Comparison of ENCODE assay signal across 10 cellular contexts in the genomic region with DNA sequence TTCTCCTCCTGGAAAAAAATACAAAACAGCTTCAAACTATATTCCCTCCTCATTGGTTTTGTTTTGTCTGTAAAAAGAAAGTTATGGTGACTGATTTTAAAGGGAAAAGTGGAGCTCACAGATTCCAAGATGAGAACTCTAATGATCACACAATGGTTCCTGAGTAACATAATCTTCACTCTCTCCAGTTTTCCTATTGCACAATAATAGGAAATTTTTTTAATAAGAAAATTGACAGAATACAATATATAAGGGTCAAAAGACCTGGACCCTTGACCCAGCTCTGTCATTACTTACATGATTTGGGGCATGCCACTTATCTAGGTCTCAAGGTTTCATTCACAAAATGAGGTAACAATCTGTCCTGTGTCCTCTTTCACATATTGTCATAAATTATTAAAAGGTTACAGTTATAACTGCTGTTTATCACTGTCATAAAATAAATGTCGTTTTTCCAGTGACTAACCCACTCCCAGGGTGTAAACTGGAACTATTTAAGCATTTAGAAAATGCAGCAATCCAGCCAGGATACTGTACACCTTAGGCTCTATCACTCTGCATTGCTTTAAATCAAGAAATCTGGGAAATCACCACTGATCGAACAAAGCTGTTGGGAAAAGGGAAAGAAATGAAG. TPM values are rescaled to one million over a fixed set of nuclear protein-coding genes. Genes with fewer than 3 reads are reported as not detected.
DNase-seq lines count a peak whose midpoint lies in the region; ATAC-seq lines count a peak whose summit lies in the region.
"Had no signal": no experiment of that assay in that cellular context is flagged by ENCODE, and none has a peak within 500 bp of the region (broad histone marks: within the 10 kb centered on the region; RNA-seq: fewer than 3 reads in every experiment).

No MANE protein-coding gene starts in this region.

- ATAC-seq in activated CD8-positive, alpha-beta memory T cell treated with anti-CD3 and anti-CD28 coated beads, Interleukin-2, amount 10 ng/mL, durations not matched to agents 7 days and 5 days = no peak
- no peak for ATAC-seq in T-helper 17 cell
- ATAC-seq in stimulated activated naive CD8-positive, alpha-beta T cell treated with anti-CD3 and anti-CD28 coated beads, Interleukin-15, amount 100 ng/mL, for 72 hours = no peak

- DNase-seq in activated CD8-positive, alpha-beta memory T cell treated with anti-CD3 and anti-CD28 coated beads, Interleukin-2, amount 10 ng/mL, durations not matched to agents 7 days and 5 days = no peak
- DNase-seq in activated CD8-positive, alpha-beta memory T cell treated with anti-CD3 and anti-CD28 coated beads, Interleukin-2, amount 50 U/mL, for 48 hours = no peak
- DNase-seq in T-helper 17 cell = no peak
- no peak for DNase-seq in stimulated activated naive CD8-positive, alpha-beta T cell treated with anti-CD3 and anti-CD28 coated beads, Interleukin-15, amount 100 ng/mL, for 72 hours
- no peak for DNase-seq in MV-4-11 (lab: John Stamatoyannopoulos, UW)
- no peak for DNase-seq in activated effector memory CD4-positive, alpha-beta T cell treated with anti-CD3 and anti-CD28 coated beads, Interleukin-2, amount 50 U/mL, for 16 hours
- DNase-seq in NCI-H2029 treated with DMSO at 0.1 percent for 48 hours (lab: John Stamatoyannopoulos, UW) = no peak
- DNase-seq: DMS153; effector CD4-positive, alpha-beta T cell had no signal

- no peaks in the 10 kb centered on the region for H3K27me3 Mint-ChIP-seq in activated CD8-positive, alpha-beta memory T cell treated with anti-CD3 and anti-CD28 coated beads, Interleukin-2, amount 10 ng/mL, durations not matched to agents 7 days and 5 days
- H3K27me3 Mint-ChIP-seq in T-helper 17 cell = no peaks in the 10 kb centered on the region
- no peaks in the 10 kb centered on the region for H3K27me3 Mint-ChIP-seq in stimulated activated naive CD8-positive, alpha-beta T cell treated with anti-CD3 and anti-CD28 coated beads, Interleukin-15, amount 100 ng/mL, for 72 hours

- H3K9me3 ChIP-seq in T-helper 17 cell (ENCODE audit: control insufficient read depth, low read length, poor library complexity, severe bottlenecking) = no peaks in the 10 kb centered on the region
- H3K9me3 ChIP-seq in endocrine pancreas (ENCODE audit: control insufficient read depth, low read length) = no peaks in the 10 kb centered on the region

- H3K9me3 Mint-ChIP-seq in activated CD8-positive, alpha-beta memory T cell treated with anti-CD3 and anti-CD28 coated beads, Interleukin-2, amount 10 ng/mL, durations not matched to agents 7 days and 5 days (ENCODE audit: low read depth) = no peaks in the 10 kb centered on the region
- no peaks in the 10 kb centered on the region for H3K9me3 Mint-ChIP-seq in stimulated activated naive CD8-positive, alpha-beta T cell treated with anti-CD3 and anti-CD28 coated beads, Interleukin-15, amount 100 ng/mL, for 72 hours

- H3K36me3 ChIP-seq in endocrine pancreas (ENCODE audit: control insufficient read depth, insufficient read depth, low read length) = peaks cover 7% of the 10 kb centered on the region

- no peak overlapping the region for H3K9ac ChIP-seq in endocrine pancreas (ENCODE audit: control insufficient read depth, insufficient read depth, low read length)

- H3K36me3 Mint-ChIP-seq in activated CD8-positive, alpha-beta memory T cell treated with anti-CD3 and anti-CD28 coated beads, Interleukin-2, amount 10 ng/mL, durations not matched to agents 7 days and 5 days = peaks cover 38% of the 10 kb centered on the region
- peaks cover 12% of the 10 kb centered on the region for H3K36me3 Mint-ChIP-seq in T-helper 17 cell (ENCODE audit: low read depth)

- H3K4me3 Mint-ChIP-seq in activated CD8-positive, alpha-beta memory T cell treated with anti-CD3 and anti-CD28 coated beads, Interleukin-2, amount 10 ng/mL, durations not matched to agents 7 days and 5 days = peak overlapping the region; percentile 71
- H3K4me3 Mint-ChIP-seq in T-helper 17 cell = peak overlapping the region; percentile 93
- peak overlapping the region; percentile 76 to 82 for H3K4me3 Mint-ChIP-seq in stimulated activated naive CD8-positive, alpha-beta T cell treated with anti-CD3 and anti-CD28 coated beads, Interleukin-15, amount 100 ng/mL, for 72 hours

- no peaks in the 10 kb centered on the region for H3K27me3 ChIP-seq in endocrine pancreas (ENCODE audit: control insufficient read depth, insufficient read depth, low read length)

- peaks cover 22% of the 10 kb centered on the region for H3K4me1 ChIP-seq in endocrine pancreas (ENCODE audit: control insufficient read depth, insufficient read depth, low read length)

- peak overlapping the region; percentile 89 for H3K27ac Mint-ChIP-seq in activated CD8-positive, alpha-beta memory T cell treated with anti-CD3 and anti-CD28 coated beads, Interleukin-2, amount 10 ng/mL, durations not matched to agents 7 days and 5 days
- H3K27ac Mint-ChIP-seq in T-helper 17 cell = peak overlapping the region; percentile 98
- peak overlapping the region; percentile 34 to 48 for H3K27ac Mint-ChIP-seq in stimulated activated naive CD8-positive, alpha-beta T cell treated with anti-CD3 and anti-CD28 coated beads, Interleukin-15, amount 100 ng/mL, for 72 hours

- H3K4me1 Mint-ChIP-seq in activated CD8-positive, alpha-beta memory T cell treated with anti-CD3 and anti-CD28 coated beads, Interleukin-2, amount 10 ng/mL, durations not matched to agents 7 days and 5 days = peaks cover 63% of the 10 kb centered on the region
- peaks cover 51% of the 10 kb centered on the region for H3K4me1 Mint-ChIP-seq in T-helper 17 cell
- H3K4me1 Mint-ChIP-seq in stimulated activated naive CD8-positive, alpha-beta T cell treated with anti-CD3 and anti-CD28 coated beads, Interleukin-15, amount 100 ng/mL, for 72 hours = peaks cover 67% of the 10 kb centered on the region

- CTCF ChIA-PET in activated CD8-positive, alpha-beta memory T cell treated with anti-CD3 and anti-CD28 coated beads, Interleukin-2, amount 10 ng/mL, durations not matched to agents 7 days and 5 days (lab: Charles Lee) = interaction anchor here (0.7 to 1.3 kb wide), 5 partner anchors 9 to 110 kb away, joined by 3 to 5 read pairs (median 3); no protein-coding TSS in a partner anchor

- H3K4me3 ChIP-seq in endocrine pancreas (ENCODE audit: control insufficient read depth, insufficient read depth, low read length) = peak overlapping the region; percentile 16

RNA-seq across cellular contexts. Expression of gene MGAT4A, which starts 4.1 kb away (rescaled TPM):
- total RNA-seq in activated CD8-positive, alpha-beta memory T cell treated with anti-CD3 and anti-CD28 coated beads, Interleukin-2, amount 10 ng/mL, durations not matched to agents 7 days and 5 days = 10 to 100 TPM; 57.4 to 72.0 TPM
- total RNA-seq in T-helper 17 cell = 100 to 1,000 TPM; 187 to 205 TPM

Comparison
In these comparisons a context has a peak if more than half of its experiments do, and no peak if none do; other contexts are left out.
1. H3K27ac Mint-ChIP-seq: peak in every context shown above with its lines; median percentile 98 in T-helper 17 cell; 89 in activated CD8-positive, alpha-beta memory T cell treated with anti-CD3 and anti-CD28 coated beads, Interleukin-2, amount 10 ng/mL, durations not matched to agents 7 days and 5 days; 41 in stimulated activated naive CD8-positive, alpha-beta T cell treated with anti-CD3 and anti-CD28 coated beads, Interleukin-15, amount 100 ng/mL, for 72 hours.